1 cellular context compared by ENCODE assay signal in the genomic region with DNA sequence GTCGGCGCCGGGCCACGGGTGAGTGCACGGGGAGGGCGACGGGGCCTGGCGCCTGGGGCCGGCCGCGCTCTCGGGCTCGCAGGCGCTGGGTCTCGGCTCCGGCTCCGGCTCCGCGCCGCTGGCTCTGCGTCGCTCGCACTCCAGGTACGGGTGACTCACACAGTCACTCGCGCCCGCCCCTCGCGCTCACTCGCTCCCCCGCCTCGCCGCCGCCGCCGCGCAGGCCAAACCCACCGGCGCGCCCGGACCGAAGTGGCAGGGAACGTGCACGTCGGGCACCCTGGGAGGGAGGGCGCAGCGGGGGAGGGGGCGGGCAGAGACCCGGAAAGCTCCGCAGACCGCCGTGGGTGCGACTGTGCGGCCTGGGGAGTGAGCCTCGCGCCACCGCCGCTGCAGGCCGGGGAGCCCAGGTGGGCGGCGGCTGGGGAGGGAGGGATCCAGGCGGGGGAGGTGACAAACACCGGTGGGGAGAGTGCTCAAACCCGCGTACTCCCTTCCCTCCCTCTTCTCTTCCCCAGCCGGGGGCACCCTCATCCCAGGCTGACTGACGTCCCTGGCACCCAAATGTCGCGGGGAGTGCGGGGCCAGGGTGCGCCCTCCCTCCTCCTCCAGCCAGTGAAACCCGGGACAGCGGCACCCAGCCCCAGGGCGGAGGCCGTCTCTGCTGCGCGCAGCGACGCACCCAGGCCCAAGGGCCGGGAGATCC.
TF ChIP-seq lines count a peak whose summit lies in the region.

No MANE protein-coding gene starts in this region.

TF ChIP-seq in HEK293, 187 proteins besides CTCF, POLR2A, EP300 and RAD21 (continued from another document):
- TF ChIP-seq, protein P1, sequence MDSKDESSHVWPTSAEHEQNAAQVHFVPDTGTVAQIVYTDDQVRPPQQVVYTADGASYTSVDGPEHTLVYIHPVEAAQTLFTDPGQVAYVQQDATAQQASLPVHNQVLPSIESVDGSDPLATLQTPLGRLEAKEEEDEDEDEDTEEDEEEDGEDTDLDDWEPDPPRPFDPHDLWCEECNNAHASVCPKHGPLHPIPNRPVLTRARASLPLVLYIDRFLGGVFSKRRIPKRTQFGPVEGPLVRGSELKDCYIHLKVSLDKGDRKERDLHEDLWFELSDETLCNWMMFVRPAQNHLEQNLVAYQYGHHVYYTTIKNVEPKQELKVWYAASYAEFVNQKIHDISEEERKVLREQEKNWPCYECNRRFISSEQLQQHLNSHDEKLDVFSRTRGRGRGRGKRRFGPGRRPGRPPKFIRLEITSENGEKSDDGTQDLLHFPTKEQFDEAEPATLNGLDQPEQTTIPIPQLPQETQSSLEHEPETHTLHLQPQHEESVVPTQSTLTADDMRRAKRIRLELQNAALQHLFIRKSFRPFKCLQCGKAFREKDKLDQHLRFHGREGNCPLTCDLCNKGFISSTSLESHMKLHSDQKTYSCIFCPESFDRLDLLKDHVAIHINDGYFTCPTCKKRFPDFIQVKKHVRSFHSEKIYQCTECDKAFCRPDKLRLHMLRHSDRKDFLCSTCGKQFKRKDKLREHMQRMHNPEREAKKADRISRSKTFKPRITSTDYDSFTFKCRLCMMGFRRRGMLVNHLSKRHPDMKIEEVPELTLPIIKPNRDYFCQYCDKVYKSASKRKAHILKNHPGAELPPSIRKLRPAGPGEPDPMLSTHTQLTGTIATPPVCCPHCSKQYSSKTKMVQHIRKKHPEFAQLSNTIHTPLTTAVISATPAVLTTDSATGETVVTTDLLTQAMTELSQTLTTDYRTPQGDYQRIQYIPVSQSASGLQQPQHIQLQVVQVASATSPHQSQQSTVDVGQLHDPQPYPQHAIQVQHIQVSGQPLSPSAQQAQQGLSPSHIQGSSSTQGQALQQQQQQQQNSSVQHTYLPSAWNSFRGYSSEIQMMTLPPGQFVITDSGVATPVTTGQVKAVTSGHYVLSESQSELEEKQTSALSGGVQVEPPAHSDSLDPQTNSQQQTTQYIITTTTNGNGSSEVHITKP (tag by site-specific recombination; IDR thresholded peaks at IDR 0.05) = peak; percentile 49
- TF ChIP-seq SP7 (tag by site-specific recombination; IDR thresholded peaks at IDR 0.05) (peak; percentile 60), ZNF585B (tag by site-specific recombination; IDR thresholded peaks at IDR 0.05) (no peak), ZNF354C (tag by site-specific recombination; IDR thresholded peaks at IDR 0.05; ENCODE audit: borderline replicate concordance, low read depth) (no peak), YY2 (tag by site-specific recombination; IDR thresholded peaks at IDR 0.05) (no peak), ZSCAN16 (tag by site-specific recombination; IDR thresholded peaks at IDR 0.05) (no peak), TRIM28 (IDR thresholded peaks at IDR 0.05; ENCODE audit: borderline replicate concordance, low read length) (no peak), GLI4 (tag by site-specific recombination; IDR thresholded peaks at IDR 0.05) (peak; percentile 61; the same call in 1 of the 2 replicates), ZFP69B (tag by site-specific recombination; IDR thresholded peaks at IDR 0.05) (0 out of 2 replicates have a peak, but pooled peaks have one; percentile 26), ZBTB1 (tag by site-specific recombination; IDR thresholded peaks at IDR 0.05) (peak; percentile 43; the same call in 1 of the 2 replicates), ZNF37A (tag by site-specific recombination; IDR thresholded peaks at IDR 0.05) (0 out of 2 replicates have a peak, but pooled peaks have one; percentile 20), GLIS2 (tag by site-specific recombination; IDR thresholded peaks at IDR 0.05) (peak; percentile 89), ZFP37 (tag by site-specific recombination; IDR thresholded peaks at IDR 0.05) (peak; percentile 76; the same call in 1 of the 2 replicates), ZNF341 (tag by site-specific recombination; IDR thresholded peaks at IDR 0.05; ENCODE audit: low read depth) (peak; percentile 86), ZEB2 (tag by site-specific recombination; IDR thresholded peaks at IDR 0.05) (peak; percentile 84), REPIN1 (tag by site-specific recombination; IDR thresholded peaks at IDR 0.05; ENCODE audit: low read depth) (no peak), ZBTB48 (tag by site-specific recombination; IDR thresholded peaks at IDR 0.05) (peak; percentile 88), ZNF157 (tag by site-specific recombination; IDR thresholded peaks at IDR 0.05) (no peak)
